ENCODE assay signal across 8 cellular contexts in the genomic region with DNA sequence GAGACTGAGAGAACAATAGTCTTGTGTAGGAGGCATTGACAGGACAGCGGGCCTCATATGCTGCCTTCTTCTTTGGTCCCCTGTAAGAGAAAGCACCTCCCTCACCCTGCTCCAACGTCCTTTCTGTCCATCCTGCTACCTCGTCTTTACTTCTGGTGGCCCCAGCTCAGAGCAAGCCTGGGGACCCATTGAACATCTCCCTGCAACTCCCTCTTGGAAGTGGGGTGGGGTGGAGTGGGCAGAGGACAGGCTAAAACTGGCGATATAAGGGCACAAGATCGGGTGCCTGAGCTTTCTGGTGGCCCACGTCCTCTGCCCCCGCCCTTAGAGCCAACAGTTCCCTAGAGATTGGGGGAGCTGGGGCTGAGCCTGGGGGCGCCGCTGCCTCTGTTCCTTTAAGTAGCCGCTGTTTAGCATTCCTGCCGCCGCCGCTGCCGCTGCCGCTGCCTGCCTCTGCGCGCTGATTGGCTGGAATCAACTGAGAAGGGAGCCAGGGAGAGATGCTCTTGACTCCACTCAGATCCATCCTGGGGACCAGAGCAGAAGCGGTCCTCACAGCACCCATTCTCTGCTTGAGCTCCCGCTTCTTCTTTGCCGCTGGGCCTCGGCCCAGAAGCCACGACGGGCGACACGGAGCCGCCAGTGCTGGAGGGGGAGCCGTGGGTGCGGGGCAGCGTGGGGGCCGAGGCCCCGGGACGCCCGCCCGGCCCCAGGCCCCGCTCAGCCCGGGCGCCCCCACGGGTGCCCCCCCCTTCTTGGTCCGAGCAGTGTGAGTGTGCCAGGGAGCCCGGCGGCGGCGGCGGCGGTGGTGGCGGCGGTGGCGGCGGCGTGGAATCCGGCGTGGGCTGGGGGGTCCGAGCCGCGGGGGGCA. TPM values are rescaled to one million over a fixed set of nuclear protein-coding genes. Genes with fewer than 3 reads are reported as not detected.
A peak's percentile ranks its signal among the peaks of the same experiment; 100 is the strongest.
DNase-seq lines count a peak whose midpoint lies in the region; ATAC-seq and TF ChIP-seq lines count a peak whose summit lies in the region.

DLG3 (plus strand) TSS at position 510 of the 871 bp plus-strand sequence. CDS start 367 bp downstream, outside the sequence.

- ATAC-seq in activated CD4-positive, alpha-beta T cell treated with anti-CD3 and anti-CD28 coated beads for 36 hours = peak; percentile 70
- ATAC-seq in HG03342 (IDR thresholded peaks at IDR 0.05; ENCODE audit: unreplicated experiment) = no peak

- TF ChIP-seq CTCF in brain (conservative IDR thresholded peaks at IDR 0.05) (no peak), stomach (IDR thresholded peaks at IDR 0.05) (no peak)

- peak within 1 kb of the TSS; percentile 43 for H3K4me3 Mint-ChIP-seq in activated CD4-positive, alpha-beta T cell treated with anti-CD3 and anti-CD28 coated beads for 36 hours
- H3K4me3 Mint-ChIP-seq in brain = peak within 1 kb of the TSS; percentile 84 to 95 (median 87)

- 5 to 30% (median 15%) methylated on average over 8 to 53 of the region's 55 CpGs for WGBS in stomach, 5 donors

- no peak for TF ChIP-seq POLR2A in stomach (IDR thresholded peaks at IDR 0.05)

- H3K4me1 Mint-ChIP-seq in activated CD4-positive, alpha-beta T cell treated with anti-CD3 and anti-CD28 coated beads for 36 hours = no peaks in the 10 kb centered on the region
- H3K4me1 Mint-ChIP-seq in brain = peaks cover 16% of the 10 kb centered on the region

- POLR2A ChIA-PET in activated CD4-positive, alpha-beta T cell treated with anti-CD3 and anti-CD28 coated beads for 36 hours (lab: Charles Lee) = no interaction called here

- CTCF ChIA-PET in activated CD4-positive, alpha-beta T cell treated with anti-CD3 and anti-CD28 coated beads for 36 hours (lab: Charles Lee) = interaction anchor here (0.7 to 0.8 kb wide), 3 partner anchors 11 to 667 kb away, joined by 3 to 4 read pairs (median 3); no protein-coding TSS in a partner anchor

- peaks cover 0 to 43% (median 36%) of the 10 kb centered on the region in 3 donors for H3K27me3 ChIP-seq in stomach

- no peak for TF ChIP-seq EP300 in stomach (IDR thresholded peaks at IDR 0.05)

- intact Hi-C loops in activated CD4-positive, alpha-beta T cell treated with anti-CD3 and anti-CD28 coated beads for 36 hours (cut with DNase I, micrococcal nuclease) = no loop called here
- intact Hi-C loops in stomach (cut with DNase I; ENCODE audit: low total_unique reads) = no loop called here

- H3K36me3 Mint-ChIP-seq in activated CD4-positive, alpha-beta T cell treated with anti-CD3 and anti-CD28 coated beads for 36 hours (ENCODE audit: low read depth) = no peaks in the 10 kb centered on the region
- no peaks in the 10 kb centered on the region for H3K36me3 Mint-ChIP-seq in brain

- peaks cover 0 to 10% (median 7%) of the 10 kb centered on the region in 4 donors for H3K4me1 ChIP-seq in stomach

- no peaks in the 10 kb centered on the region for H3K9me3 Mint-ChIP-seq in activated CD4-positive, alpha-beta T cell treated with anti-CD3 and anti-CD28 coated beads for 36 hours (ENCODE audit: low read depth)
- H3K9me3 Mint-ChIP-seq in brain = peaks cover 0 to 4% (median 0%) of the 10 kb centered on the region in 5 experiments

- H3K36me3 ChIP-seq in stomach = no peaks in the 10 kb centered on the region

- H3K4me3 ChIP-seq in stomach = peak within 1 kb of the TSS; percentile 27 to 46 (median 38)

- H3K27ac Mint-ChIP-seq in activated CD4-positive, alpha-beta T cell treated with anti-CD3 and anti-CD28 coated beads for 36 hours = no peak within 1 kb of the TSS
- peak within 1 kb of the TSS; percentile 6 to 98 (median 90) for H3K27ac Mint-ChIP-seq in brain

- no peak within 1 kb of the TSS for H3K27ac ChIP-seq in stomach

- peaks cover 22% of the 10 kb centered on the region for H3K27me3 Mint-ChIP-seq in activated CD4-positive, alpha-beta T cell treated with anti-CD3 and anti-CD28 coated beads for 36 hours
- H3K27me3 Mint-ChIP-seq in brain = peaks cover 16% of the 10 kb centered on the region

- DNase-seq in activated CD4-positive, alpha-beta T cell treated with anti-CD3 and anti-CD28 coated beads for 36 hours = peak; percentile 52
- DNase-seq in activated CD4-positive, alpha-beta T cell treated with anti-CD3 and anti-CD28 coated beads, Interleukin-2, amount 50 U/mL, for 1 hour = no peak
- DNase-seq in NCI-H345 (lab: John Stamatoyannopoulos, UW) (peak; percentile 66), islet precursor cell (peak; percentile 73), stomach (no peak), NCI-H187 treated with DMSO at 0.1 percent for 48 hours (lab: John Stamatoyannopoulos, UW) (no peak)

- H3K9me3 ChIP-seq in stomach = no peaks in the 10 kb centered on the region

RNA-seq across cellular contexts. Expression of gene DLG3, which starts in this region (rescaled TPM):
- 10 to 100 TPM; 18.4 to 27.8 TPM for total RNA-seq in activated CD4-positive, alpha-beta T cell treated with anti-CD3 and anti-CD28 coated beads for 36 hours
- polyA plus RNA-seq in brain (ENCODE audit: insufficient read depth, low read depth, low replicate concordance) = 37.9 TPM
- 10 to 100 TPM; 11.7 to 44.8 (median 24.3) TPM for total RNA-seq in stomach
- 10 to 100 TPM; 15.9 to 25.1 (median 17.7) TPM for polyA plus RNA-seq in stomach

Comparison
In these comparisons a context has a peak if more than half of its experiments do, and no peak if none do; other contexts are left out.
1. DNase-seq: peak in activated CD4-positive, alpha-beta T cell treated with anti-CD3 and anti-CD28 coated beads for 36 hours (single experiment), NCI-H345 (single experiment) and islet precursor cell (single experiment); none in activated CD4-positive, alpha-beta T cell treated with anti-CD3 and anti-CD28 coated beads, Interleukin-2, amount 50 U/mL, for 1 hour (single experiment), stomach (single experiment) and NCI-H187 treated with DMSO at 0.1 percent for 48 hours (single experiment).